Comparison of ENCODE assay signal across 1 cellular context in genomic region chr1:181043025-181043880, GRCh38.
TF ChIP-seq lines count a peak whose summit lies in the region.

No MANE protein-coding gene starts in this region.

TF ChIP-seq in K562, 482 proteins besides CTCF, POLR2A, EP300 and RAD21 (continued from another document):
- TF ChIP-seq ATF4 (CRISPR knock-in tag; IDR thresholded peaks at IDR 0.05): no peak
- no peak for TF ChIP-seq GTF2E2 (tag; IDR thresholded peaks at IDR 0.05)
- no peak for TF ChIP-seq RBM14 (IDR thresholded peaks at IDR 0.05; ENCODE audit: borderline replicate concordance, insufficient read depth, low read depth, low read length)
- TF ChIP-seq ZNF76 (CRISPR knock-in tag; IDR thresholded peaks at IDR 0.05; ENCODE audit: borderline replicate concordance): no peak
- TF ChIP-seq ZNF212 (CRISPR knock-in tag; IDR thresholded peaks at IDR 0.05): no peak
- TF ChIP-seq EP400 (IDR thresholded peaks at IDR 0.05): peak; percentile 20; the same call in 1 of the 2 replicates
- no peak for TF ChIP-seq DACH1 (IDR thresholded peaks at IDR 0.05; ENCODE audit: partially characterized antibody)
- no peak for TF ChIP-seq TEAD4 (IDR thresholded peaks at IDR 0.05; ENCODE audit: low read length)
- TF ChIP-seq TEAD4 (CRISPR knock-in tag; IDR thresholded peaks at IDR 0.05; ENCODE audit: borderline replicate concordance): no peak
- TF ChIP-seq FOXJ3 (CRISPR knock-in tag; IDR thresholded peaks at IDR 0.05): no peak
- no peak for TF ChIP-seq GTF2F1 (IDR thresholded peaks at IDR 0.05; ENCODE audit: low read depth, low read length)
- no peak for TF ChIP-seq XRCC4 (IDR thresholded peaks at IDR 0.05; ENCODE audit: extremely low read depth, insufficient read depth, insufficient read length)
- TF ChIP-seq ZNF274 (IDR thresholded peaks at IDR 0.05; ENCODE audit: borderline replicate concordance, low read depth, low read length): no peak
- TF ChIP-seq BDP1 (IDR thresholded peaks at IDR 0.05; ENCODE audit: insufficient read depth, insufficient read length): no peak
- no peak for TF ChIP-seq ZNF280B (CRISPR knock-in tag; IDR thresholded peaks at IDR 0.05)
- TF ChIP-seq RFX1 (IDR thresholded peaks at IDR 0.05): no peak
- TF ChIP-seq STAT5A (IDR thresholded peaks at IDR 0.05; ENCODE audit: borderline replicate concordance, low read length): no peak
- TF ChIP-seq CHD7 (IDR thresholded peaks at IDR 0.05; ENCODE audit: low read depth, low read length): no peak
- no peak for TF ChIP-seq ZBTB11 (CRISPR knock-in tag; IDR thresholded peaks at IDR 0.05)
- TF ChIP-seq ZNF253 (CRISPR knock-in tag; conservative IDR thresholded peaks at IDR 0.05): no peak
- TF ChIP-seq HMGXB4 (CRISPR knock-in tag; IDR thresholded peaks at IDR 0.05): no peak
TF ChIP-seq in K562: peak in this region for 34.
